ENCODE assay signal across 33 cellular contexts in genomic region chr12:89106950-89107349, GRCh38.
"Had no signal": no experiment of that assay in that cellular context is flagged by ENCODE, and none has a peak within 500 bp of the region (broad histone marks: within the 10 kb centered on the region; RNA-seq: fewer than 3 reads in every experiment).

No MANE protein-coding gene starts in this region.

- H3K27ac Mint-ChIP-seq: naive B cell; naive thymus-derived CD8-positive, alpha-beta T cell; natural killer cell treated with Interleukin-12 subunit alpha and Interleukin-12 subunit beta and Interleukin-15 and Interleukin-18, amount 100 ng/mL, for 72 hours; nephron progenitor cell; progenitor cell of endocrine pancreas; stimulated activated memory B cell treated with anti-CD40 and anti-IgM and Interleukin-4, amounts not matched to agents 10 μg/mL and 1 μg/mL and 100 μg/mL, for 72 hours; stimulated activated naive CD8-positive, alpha-beta T cell treated with anti-CD3 and anti-CD28 coated beads, Interleukin-15, amount 100 ng/mL, for 72 hours; type B pancreatic cell had no signal

- ATAC-seq: naive thymus-derived CD8-positive, alpha-beta T cell; natural killer cell treated with Interleukin-12 subunit alpha and Interleukin-12 subunit beta and Interleukin-15 and Interleukin-18, amount 100 ng/mL, for 72 hours; pancreas; psoas muscle; right cardiac atrium; sciatic nerve; stimulated activated memory B cell treated with anti-CD40 and anti-IgM and Interleukin-4, amounts not matched to agents 10 μg/mL and 1 μg/mL and 100 μg/mL, for 72 hours; stimulated activated naive CD8-positive, alpha-beta T cell treated with anti-CD3 and anti-CD28 coated beads, Interleukin-15, amount 100 ng/mL, for 72 hours; stimulated activated naive CD8-positive, alpha-beta T cell treated with anti-CD3 and anti-CD28 coated beads, Interleukin-15, Interleukin-2, amounts not matched to agents 100 U/mL and 50 U/mL, for 24 hours; upper lobe of right lung had no signal

- H3K27me3 Mint-ChIP-seq: naive B cell; naive thymus-derived CD8-positive, alpha-beta T cell; natural killer cell treated with Interleukin-12 subunit alpha and Interleukin-12 subunit beta and Interleukin-15 and Interleukin-18, amount 100 ng/mL, for 72 hours; progenitor cell of endocrine pancreas; stimulated activated memory B cell treated with anti-CD40 and anti-IgM and Interleukin-4, amounts not matched to agents 10 μg/mL and 1 μg/mL and 100 μg/mL, for 72 hours; stimulated activated naive CD8-positive, alpha-beta T cell treated with anti-CD3 and anti-CD28 coated beads, Interleukin-15, amount 100 ng/mL, for 72 hours; type B pancreatic cell had no signal

- H3K27ac ChIP-seq: neutrophil, pancreas, psoas muscle, skin epidermis, spleen, suprapubic skin, testis, tibial artery, transverse colon, upper lobe of right lung, uterus had no signal

- H3K4me2 ChIP-seq: smooth muscle cell had no signal

- H3K4me3 Mint-ChIP-seq: naive B cell; naive thymus-derived CD8-positive, alpha-beta T cell; natural killer cell treated with Interleukin-12 subunit alpha and Interleukin-12 subunit beta and Interleukin-15 and Interleukin-18, amount 100 ng/mL, for 72 hours; nephron progenitor cell; neural crest cell; stimulated activated memory B cell treated with anti-CD40 and anti-IgM and Interleukin-4, amounts not matched to agents 10 μg/mL and 1 μg/mL and 100 μg/mL, for 72 hours; stimulated activated naive CD8-positive, alpha-beta T cell treated with anti-CD3 and anti-CD28 coated beads, Interleukin-15, amount 100 ng/mL, for 72 hours; type B pancreatic cell had no signal

- H3K36me3 ChIP-seq: neutrophil, pancreas, spleen, suprapubic skin, tibial artery, transverse colon, upper lobe of right lung, uterus had no signal

- H3K4me3 ChIP-seq: pancreas, psoas muscle, skin epidermis, smooth muscle cell, spleen, suprapubic skin, testis, tibial artery, transverse colon, upper lobe of right lung, uterus had no signal

- H3K9me3 Mint-ChIP-seq: naive B cell; naive thymus-derived CD8-positive, alpha-beta T cell; natural killer cell treated with Interleukin-12 subunit alpha and Interleukin-12 subunit beta and Interleukin-15 and Interleukin-18, amount 100 ng/mL, for 72 hours; nephron progenitor cell; neural crest cell; stimulated activated memory B cell treated with anti-CD40 and anti-IgM and Interleukin-4, amounts not matched to agents 10 μg/mL and 1 μg/mL and 100 μg/mL, for 72 hours; stimulated activated naive CD8-positive, alpha-beta T cell treated with anti-CD3 and anti-CD28 coated beads, Interleukin-15, amount 100 ng/mL, for 72 hours had no signal

- DNase-seq: naive B cell; naive thymus-derived CD8-positive, alpha-beta T cell; nephron progenitor cell; nucleus accumbens; pancreas; posterior cingulate gyrus; psoas muscle; right cardiac atrium; spleen; stimulated activated CD4-positive, alpha-beta T cell treated with anti-CD3 and anti-CD28 coated beads, Interleukin-12 subunit alpha, Interleukin-12 subunit beta, amount 100 ng/mL, for 4 hours; stimulated activated CD4-positive, alpha-beta T cell treated with anti-CD3 and anti-CD28 coated beads, Interleukin-1b, Interleukin-23, amount 100 ng/mL, for 48 hours; stimulated activated CD4-positive, alpha-beta T cell treated with anti-CD3 and anti-CD28 coated beads, Interleukin-4, amount 100 ng/mL, for 1 hour; stimulated activated CD4-positive, alpha-beta T cell treated with anti-CD3 and anti-CD28 coated beads, Interleukin-4, amount 100 ng/mL, for 4 hours; stimulated activated CD8-positive, alpha-beta memory T cell treated with anti-CD3 and anti-CD28 coated beads, Interleukin-4, amount 100 ng/mL, for 48 hours; stimulated activated naive CD4-positive, alpha-beta T cell; stimulated activated naive CD8-positive, alpha-beta T cell treated with anti-CD3 and anti-CD28 coated beads, Interleukin-15, amount 100 ng/mL, for 72 hours; stimulated activated naive CD8-positive, alpha-beta T cell treated with anti-CD3 and anti-CD28 coated beads, Interleukin-15, Interleukin-2, amounts not matched to agents 100 U/mL and 50 U/mL, for 24 hours; substantia nigra; testis; tibial artery; transverse colon; upper lobe of right lung; uterus had no signal

- H3K4me1 ChIP-seq: pancreas, psoas muscle, spleen, suprapubic skin, testis, tibial artery, transverse colon, upper lobe of right lung, uterus had no signal

- H3K36me3 Mint-ChIP-seq: naive B cell; naive thymus-derived CD8-positive, alpha-beta T cell; natural killer cell treated with Interleukin-12 subunit alpha and Interleukin-12 subunit beta and Interleukin-15 and Interleukin-18, amount 100 ng/mL, for 72 hours; stimulated activated memory B cell treated with anti-CD40 and anti-IgM and Interleukin-4, amounts not matched to agents 10 μg/mL and 1 μg/mL and 100 μg/mL, for 72 hours; type B pancreatic cell had no signal

- H3K9me3 ChIP-seq: neutrophil, pancreas, psoas muscle, spleen, suprapubic skin, testis, tibial artery, transverse colon, upper lobe of right lung, uterus had no signal

- H3K27me3 ChIP-seq: neutrophil, pancreas, spleen, suprapubic skin, testis, tibial artery, transverse colon, upper lobe of right lung, uterus had no signal

- H3K4me1 Mint-ChIP-seq: naive B cell; naive thymus-derived CD8-positive, alpha-beta T cell; stimulated activated memory B cell treated with anti-CD40 and anti-IgM and Interleukin-4, amounts not matched to agents 10 μg/mL and 1 μg/mL and 100 μg/mL, for 72 hours; stimulated activated naive CD8-positive, alpha-beta T cell treated with anti-CD3 and anti-CD28 coated beads, Interleukin-15, amount 100 ng/mL, for 72 hours had no signal

- FAIRE-seq: pancreas had no signal
